9 cellular contexts compared by ENCODE assay signal in the genomic region with DNA sequence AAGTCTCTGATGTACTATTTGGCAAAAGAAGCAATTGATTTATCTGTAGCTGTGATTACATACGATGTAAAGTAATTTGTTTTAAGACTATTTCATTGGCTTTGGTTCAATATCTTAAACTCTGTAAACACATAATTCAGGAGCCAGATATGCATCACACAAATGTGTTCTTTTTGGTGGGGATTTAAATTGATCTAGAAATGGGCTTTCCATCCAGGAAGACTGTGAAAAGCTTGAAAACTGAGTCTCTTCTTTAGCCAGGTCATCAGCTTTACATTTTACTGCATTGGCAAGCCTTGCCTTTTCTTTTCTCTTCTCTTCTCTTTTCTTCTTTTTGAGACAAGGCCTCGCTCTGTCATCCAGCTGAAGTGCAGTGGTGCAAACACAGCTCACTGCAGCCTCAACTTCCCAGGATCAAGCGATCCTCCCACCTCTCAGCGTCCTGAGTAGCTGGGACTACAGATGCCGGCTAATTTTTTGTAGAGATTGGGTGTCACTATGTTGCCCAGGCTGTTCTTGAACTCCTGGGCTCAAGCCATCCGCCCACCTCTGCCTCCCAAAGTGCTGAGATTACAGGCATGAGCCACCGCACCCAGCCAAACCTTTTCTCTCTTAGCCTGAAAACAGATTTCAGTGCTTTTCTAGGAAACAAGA. TPM values are rescaled to one million over a fixed set of nuclear protein-coding genes. Genes with fewer than 3 reads are reported as not detected.
DNase-seq lines count a peak whose midpoint lies in the region; ATAC-seq and TF ChIP-seq lines count a peak whose summit lies in the region.
"Had no signal": no experiment of that assay in that cellular context is flagged by ENCODE, and none has a peak within 500 bp of the region (broad histone marks: within the 10 kb centered on the region; RNA-seq: fewer than 3 reads in every experiment).

No MANE protein-coding gene starts in this region.

- 75% methylated on average over 7 of the region's 7 CpGs for WGBS in hepatocyte (ENCODE audit: low lambda C conversion rate, missing lambda C conversion rate)

- H3K9me2 ChIP-seq in hepatocyte (replicated peaks; ENCODE audit: insufficient read depth), result no peaks in the 10 kb centered on the region

- peak overlapping the region; percentile 93 for H3K4me2 ChIP-seq in hepatocyte

- H3K4me3 ChIP-seq in hepatocyte, result no peak overlapping the region

- CTCF ChIA-PET in activated CD8-positive, alpha-beta T cell treated with anti-CD3 and anti-CD28 coated beads, Interleukin-2, amount 10 ng/mL, durations not matched to agents 7 days and 5 days (lab: Charles Lee), result interaction anchor here (1.4 to 11.2 kb wide), 10 partner anchors 14 to 88 kb away, joined by 3 to 138 read pairs (median 13); a partner anchor contains a TSS

- no peak overlapping the region for H3K27ac ChIP-seq in hepatocyte

- no peak overlapping the region for H2AFZ ChIP-seq in hepatocyte

- ATAC-seq in activated CD8-positive, alpha-beta T cell treated with anti-CD3 and anti-CD28 coated beads, Interleukin-2, amount 10 ng/mL, durations not matched to agents 7 days and 5 days, result no peak
- ATAC-seq in GM18868 (IDR thresholded peaks at IDR 0.05; ENCODE audit: unreplicated experiment) (no peak), HG03565 (IDR thresholded peaks at IDR 0.05; ENCODE audit: unreplicated experiment) (no peak), HG02981 (IDR thresholded peaks at IDR 0.05; ENCODE audit: unreplicated experiment) (no peak)

- no peaks in the 10 kb centered on the region for H3K9me3 ChIP-seq in hepatocyte (ENCODE audit: low read depth)
- H3K9me3 ChIP-seq: left lung had no signal

- no peaks in the 10 kb centered on the region for H3K27me3 ChIP-seq in hepatocyte

- no peaks in the 10 kb centered on the region for H3K9me3 Mint-ChIP-seq in activated CD8-positive, alpha-beta T cell treated with anti-CD3 and anti-CD28 coated beads, Interleukin-2, amount 10 ng/mL, durations not matched to agents 7 days and 5 days (ENCODE audit: insufficient read depth)
- peaks cover 2% of the 10 kb centered on the region for H3K9me3 Mint-ChIP-seq in stimulated activated naive CD8-positive, alpha-beta T cell treated with anti-CD3 and anti-CD28 coated beads, Interleukin-15, Interleukin-2, amounts not matched to agents 100 ng/mL and 50 ng/mL, for 24 hours

- H3K27ac Mint-ChIP-seq in activated CD8-positive, alpha-beta T cell treated with anti-CD3 and anti-CD28 coated beads, Interleukin-2, amount 10 ng/mL, durations not matched to agents 7 days and 5 days, result peak overlapping the region; percentile 97
- peak overlapping the region; percentile 99 for H3K27ac Mint-ChIP-seq in stimulated activated naive CD8-positive, alpha-beta T cell treated with anti-CD3 and anti-CD28 coated beads, Interleukin-15, Interleukin-2, amounts not matched to agents 100 ng/mL and 50 ng/mL, for 24 hours

- H3K79me2 ChIP-seq in hepatocyte, result peaks cover 30% of the 10 kb centered on the region

- no peak for TF ChIP-seq CTCF in hepatocyte (IDR thresholded peaks at IDR 0.05; ENCODE audit: poor library complexity)

- H4K20me1 ChIP-seq in hepatocyte (ENCODE audit: insufficient read depth, poor library complexity, severe bottlenecking), result no peaks in the 10 kb centered on the region

- peaks cover 45% of the 10 kb centered on the region for H3K36me3 Mint-ChIP-seq in activated CD8-positive, alpha-beta T cell treated with anti-CD3 and anti-CD28 coated beads, Interleukin-2, amount 10 ng/mL, durations not matched to agents 7 days and 5 days (ENCODE audit: low read depth)
- peaks cover 20% of the 10 kb centered on the region for H3K36me3 Mint-ChIP-seq in stimulated activated naive CD8-positive, alpha-beta T cell treated with anti-CD3 and anti-CD28 coated beads, Interleukin-15, Interleukin-2, amounts not matched to agents 100 ng/mL and 50 ng/mL, for 24 hours (ENCODE audit: low read depth)

- no peaks in the 10 kb centered on the region for H3K36me3 ChIP-seq in hepatocyte (replicated peaks; ENCODE audit: insufficient read depth, low read depth)
- H3K36me3 ChIP-seq: left lung had no signal

- DNase-seq in DMS 273 (lab: John Stamatoyannopoulos, UW; ENCODE audit: unreplicated experiment) (peak; percentile 38), DMS 273 treated with DMSO at 0.1 percent for 48 hours (lab: John Stamatoyannopoulos, UW) (no peak), hepatocyte (ENCODE audit: low spot score) (no peak)
- peak; percentile 26 for DNase-seq in activated CD8-positive, alpha-beta T cell treated with anti-CD3 and anti-CD28 coated beads, Interleukin-2, amount 10 ng/mL, durations not matched to agents 7 days and 5 days
- DNase-seq: left lung had no signal

- peaks cover 66% of the 10 kb centered on the region for H3K4me1 Mint-ChIP-seq in activated CD8-positive, alpha-beta T cell treated with anti-CD3 and anti-CD28 coated beads, Interleukin-2, amount 10 ng/mL, durations not matched to agents 7 days and 5 days (ENCODE audit: low read depth)
- peaks cover 84% of the 10 kb centered on the region for H3K4me1 Mint-ChIP-seq in stimulated activated naive CD8-positive, alpha-beta T cell treated with anti-CD3 and anti-CD28 coated beads, Interleukin-15, Interleukin-2, amounts not matched to agents 100 ng/mL and 50 ng/mL, for 24 hours (ENCODE audit: low read depth)

- H3K27me3 Mint-ChIP-seq in activated CD8-positive, alpha-beta T cell treated with anti-CD3 and anti-CD28 coated beads, Interleukin-2, amount 10 ng/mL, durations not matched to agents 7 days and 5 days (ENCODE audit: low read depth), result no peaks in the 10 kb centered on the region
- H3K27me3 Mint-ChIP-seq in stimulated activated naive CD8-positive, alpha-beta T cell treated with anti-CD3 and anti-CD28 coated beads, Interleukin-15, Interleukin-2, amounts not matched to agents 100 ng/mL and 50 ng/mL, for 24 hours, result no peaks in the 10 kb centered on the region

- peak overlapping the region; percentile 94 for H3K4me3 Mint-ChIP-seq in activated CD8-positive, alpha-beta T cell treated with anti-CD3 and anti-CD28 coated beads, Interleukin-2, amount 10 ng/mL, durations not matched to agents 7 days and 5 days
- H3K4me3 Mint-ChIP-seq in stimulated activated naive CD8-positive, alpha-beta T cell treated with anti-CD3 and anti-CD28 coated beads, Interleukin-15, Interleukin-2, amounts not matched to agents 100 ng/mL and 50 ng/mL, for 24 hours, result peak overlapping the region; percentile 99

- no peaks in the 10 kb centered on the region for H3K4me1 ChIP-seq in hepatocyte (ENCODE audit: insufficient read depth)

- POLR2A ChIA-PET in activated CD8-positive, alpha-beta T cell treated with anti-CD3 and anti-CD28 coated beads, Interleukin-2, amount 10 ng/mL, durations not matched to agents 7 days and 5 days (lab: Charles Lee), result interaction anchor here (0.7 to 6.3 kb wide), 7 partner anchors 16 to 88 kb away, joined by 3 to 126 read pairs (median 20); a partner anchor contains a TSS

RNA-seq across cellular contexts. Expression of a gene that starts 1.4 kb away (rescaled TPM):
- 10 to 100 TPM; 63.7 to 65.6 TPM for total RNA-seq in activated CD8-positive, alpha-beta T cell treated with anti-CD3 and anti-CD28 coated beads, Interleukin-2, amount 10 ng/mL, durations not matched to agents 7 days and 5 days
- 9.0 and 10.1 TPM in 2 replicates for total RNA-seq in hepatocyte
- 6.2 and 6.4 TPM in 2 replicates for polyA plus RNA-seq in hepatocyte

RNA-seq across cellular contexts. Expression of a gene that starts 51.9 kb away (rescaled TPM):
- under 1 TPM in 1 of 2 experiments, not detected in 1; 0.05 TPM for total RNA-seq in activated CD8-positive, alpha-beta T cell treated with anti-CD3 and anti-CD28 coated beads, Interleukin-2, amount 10 ng/mL, durations not matched to agents 7 days and 5 days
- total RNA-seq in hepatocyte, result 6.3 and 8.1 TPM in 2 replicates
- 2.7 and 3.5 TPM in 2 replicates for polyA plus RNA-seq in hepatocyte

Comparison
In these comparisons a context has a peak if more than half of its experiments do, and no peak if none do; other contexts are left out.
1. DNase-seq: peak in DMS 273 (single experiment) and activated CD8-positive, alpha-beta T cell treated with anti-CD3 and anti-CD28 coated beads, Interleukin-2, amount 10 ng/mL, durations not matched to agents 7 days and 5 days (single experiment); none in DMS 273 treated with DMSO at 0.1 percent for 48 hours (single experiment) and hepatocyte (single experiment).